32 cellular contexts compared by ENCODE assay signal in genomic region chrX:109735241-109735744, GRCh38. TPM values are rescaled to one million over a fixed set of nuclear protein-coding genes. Genes with fewer than 3 reads are reported as not detected.
DNase-seq lines count a peak whose midpoint lies in the region; ATAC-seq, FAIRE-seq and TF ChIP-seq lines count a peak whose summit lies in the region.
"Had no signal": no experiment of that assay in that cellular context is flagged by ENCODE, and none has a peak within 500 bp of the region (broad histone marks: within the 10 kb centered on the region; RNA-seq: fewer than 3 reads in every experiment).

No MANE protein-coding gene starts in this region.

- TF ChIP-seq CTCF in HepG2 (CRISPR knock-in tag; IDR thresholded peaks at IDR 0.05) (no peak), right lobe of liver (IDR thresholded peaks at IDR 0.05) (no peak), MCF 10A (IDR thresholded peaks at IDR 0.05; ENCODE audit: unreplicated experiment) (no peak), nephron progenitor cell (IDR thresholded peaks at IDR 0.05) (no peak), upper lobe of left lung (IDR thresholded peaks at IDR 0.05) (no peak), A673 (conservative IDR thresholded peaks at IDR 0.05; ENCODE audit: low read depth, low read length) (no peak)

- H3K27ac Mint-ChIP-seq in MCF 10A (ENCODE audit: low read depth, unreplicated experiment) (peak overlapping the region; percentile 50), nephron progenitor cell (peak overlapping the region; percentile 36)
- H3K27ac Mint-ChIP-seq: activated CD4-positive, alpha-beta T cell treated with anti-CD3 and anti-CD28 coated beads, Interleukin-2, amount 10 ng/mL, durations not matched to agents 7 days and 5 days; activated naive CD8-positive, alpha-beta T cell; stimulated activated naive CD8-positive, alpha-beta T cell treated with anti-CD3 and anti-CD28 coated beads, Interleukin-15, Interleukin-2, amounts not matched to agents 100 ng/mL and 50 ng/mL, for 24 hours had no signal

- no peaks in the 10 kb centered on the region for H4K20me1 ChIP-seq in HepG2 (ENCODE audit: insufficient read depth, low read length)

- in situ Hi-C loops in HepG2 (cut with HindIII; ENCODE audit: extremely low pct_ligation_motif_present, low pct_unique_long_range_greater_than_20kb), result loop anchor here (10.0 kb wide), 3 partner anchors 90 to 150 kb away; no protein-coding TSS in a partner anchor

- H3K9me3 ChIP-seq in HepG2 (ENCODE audit: low read length), result no peaks in the 10 kb centered on the region
- no peaks in the 10 kb centered on the region for H3K9me3 ChIP-seq in right lobe of liver
- no peaks in the 10 kb centered on the region for H3K9me3 ChIP-seq in upper lobe of left lung
- H3K9me3 ChIP-seq in A673 (ENCODE audit: low read depth, low read length, poor library complexity, severe bottlenecking), result no peaks in the 10 kb centered on the region
- H3K9me3 ChIP-seq: esophagus squamous epithelium had no signal

- WGBS in HepG2 (ENCODE audit: low lambda C conversion rate), result 78% methylated on average over 5 of the region's 5 CpGs
- WGBS in right lobe of liver (ENCODE audit: insufficient coverage, low coverage, low lambda C conversion rate, missing lambda C conversion rate), result 76% methylated on average over 5 of the region's 5 CpGs
- 62 to 65% methylated on average over 5 of the region's 5 CpGs for WGBS in upper lobe of left lung, 2 donors

- no peak for TF ChIP-seq EP300 in HepG2 (IDR thresholded peaks at IDR 0.05; ENCODE audit: low read depth in 2 of 2, low read length in 2 of 2)
- no peak for TF ChIP-seq EP300 in HepG2 (CRISPR knock-in tag; IDR thresholded peaks at IDR 0.05; ENCODE audit: borderline replicate concordance)
- TF ChIP-seq EP300 in upper lobe of left lung (IDR thresholded peaks at IDR 0.05), result no peak

- H3K27ac ChIP-seq in HepG2 (ENCODE audit: extremely low read length, insufficient read depth, low read length) (peak overlapping the region; percentile 33), right lobe of liver (no peak overlapping the region), upper lobe of left lung (peak overlapping the region in 3 of 4 donors; percentile 43 to 93 (median 51)), A673 (ENCODE audit: low read depth, low read length, poor library complexity, severe bottlenecking) (no peak overlapping the region)

- intact Hi-C loops in HepG2 (cut with micrococcal nuclease; ENCODE audit: unreplicated experiment), result no loop called here
- intact Hi-C loops in right lobe of liver (cut with DNase I), result no loop called here
- intact Hi-C loops in MCF 10A (cut with micrococcal nuclease), result no loop called here
- intact Hi-C loops in A673 (cut with micrococcal nuclease; ENCODE audit: unreplicated experiment), result no loop called here

- no peak for FAIRE-seq in HepG2 (lab: Jason Lieb, UNC)
- FAIRE-seq: A204.1, bronchial epithelial cell, GM12891, RCC 7860 had no signal

- TF ChIP-seq RAD21 in HepG2 (CRISPR knock-in tag; IDR thresholded peaks at IDR 0.05), result no peak

- H3K4me3 ChIP-seq in HepG2 (replicated peaks in 1 of 3; ENCODE audit: insufficient read depth in 1 of 3, low read depth in 2 of 3, low read length in 3 of 3) (no peak overlapping the region), right lobe of liver (no peak overlapping the region), upper lobe of left lung (no peak overlapping the region), A673 (ENCODE audit: low read depth, low read length, poor library complexity, severe bottlenecking) (no peak overlapping the region)
- H3K4me3 ChIP-seq: esophagus squamous epithelium, smooth muscle cell had no signal

- H3K4me2 ChIP-seq in HepG2 (ENCODE audit: low read depth, low read length), result no peak overlapping the region; the same call in 1 of the 2 replicates
- H3K4me2 ChIP-seq: smooth muscle cell had no signal

- H3K27me3 Mint-ChIP-seq in MCF 10A (ENCODE audit: insufficient read depth, unreplicated experiment) (peaks cover 46% of the 10 kb centered on the region), nephron progenitor cell (ENCODE audit: low read depth, poor library complexity) (no peaks in the 10 kb centered on the region)
- H3K27me3 Mint-ChIP-seq: activated CD4-positive, alpha-beta T cell treated with anti-CD3 and anti-CD28 coated beads, Interleukin-2, amount 10 ng/mL, durations not matched to agents 7 days and 5 days; activated naive CD8-positive, alpha-beta T cell; naive thymus-derived CD4-positive, alpha-beta T cell; stimulated activated naive CD8-positive, alpha-beta T cell treated with anti-CD3 and anti-CD28 coated beads, Interleukin-15, Interleukin-2, amounts not matched to agents 100 ng/mL and 50 ng/mL, for 24 hours had no signal

- CTCF ChIA-PET in HepG2 (lab: Yijun Ruan, JAX; ENCODE audit: low intra/inter-chr PET ratio, low total read pairs) (no interaction called here), MCF 10A (lab: Yijun Ruan, JAX) (interaction anchor here (0.6 to 2.5 kb wide), 5 partner anchors 21 to 216 kb away, joined by 3 to 9 read pairs (median 4); no protein-coding TSS in a partner anchor), A673 (lab: Charles Lee) (no interaction called here)

- no TSS peak for BruUV-seq in HepG2 (replicated peaks; lab: Mats Ljungman, UMichigan)
- BruUV-seq in MCF 10A (replicated peaks; lab: Mats Ljungman, UMichigan), result no TSS peak
- BruUV-seq in A673 (replicated peaks; lab: Mats Ljungman, UMichigan), result no TSS peak

- H3K27me3 ChIP-seq in HepG2 (ENCODE audit: control insufficient read depth in 1 of 2, insufficient read depth in 2 of 2, low read length in 2 of 2) (no peaks in the 10 kb centered on the region; a peak in 1 of 5 replicates), right lobe of liver (no peaks in the 10 kb centered on the region), upper lobe of left lung (no peaks in the 10 kb centered on the region), A673 (replicated peaks; ENCODE audit: insufficient read depth, low read depth, low read length, poor library complexity) (no peaks in the 10 kb centered on the region)
- H3K27me3 ChIP-seq: esophagus squamous epithelium had no signal

- DNase-seq in HepG2 (ENCODE audit: low spot score) (no peak), right lobe of liver (no peak), MCF 10A (ENCODE audit: unreplicated experiment) (peak; percentile 38), nephron progenitor cell (no peak), upper lobe of left lung (no peak), left lobe of liver (ENCODE audit: low spot score) (no peak), A673 (ENCODE audit: low spot score) (no peak)
- DNase-seq: activated CD4-positive, alpha-beta T cell treated with anti-CD3 and anti-CD28 coated beads, Interleukin-2, amount 10 ng/mL, durations not matched to agents 7 days and 5 days; activated effector memory CD4-positive, alpha-beta T cell treated with anti-CD3 and anti-CD28 coated beads, Interleukin-2, amount 50 U/mL, for 16 hours; activated T-cell treated with anti-CD3 and anti-CD28 coated beads, Interleukin-2, amount 50 U/mL, for 1 hour; anterior cingulate cortex; DMS153; esophagus squamous epithelium; H7; Karpas-422; midbrain; naive thymus-derived CD4-positive, alpha-beta T cell; NCI-H1048; NCI-H1694; NCI-H446 treated with DMSO at 0.1 percent for 48 hours; NCI-H774; retina; SIG-M5; SW 1271 had no signal

- H3K4me1 ChIP-seq in HepG2 (ENCODE audit: insufficient read depth, low read length) (peaks cover 65% of the 10 kb centered on the region), right lobe of liver (peaks cover 0 to 11% (median 3%) of the 10 kb centered on the region in 4 donors), upper lobe of left lung (no peaks in the 10 kb centered on the region), A673 (ENCODE audit: insufficient read depth, low read length, poor library complexity, severe bottlenecking) (peaks cover 10% of the 10 kb centered on the region)

- peaks cover 57% of the 10 kb centered on the region for H3K79me2 ChIP-seq in HepG2 (ENCODE audit: insufficient read depth, low read length)

- H2AFZ ChIP-seq in HepG2 (ENCODE audit: low read length), result no peak overlapping the region

- peaks cover 20% of the 10 kb centered on the region for H3K4me1 Mint-ChIP-seq in MCF 10A (ENCODE audit: insufficient read depth, unreplicated experiment)
- H3K4me1 Mint-ChIP-seq in nephron progenitor cell, result peaks cover 43% of the 10 kb centered on the region

- no peaks in the 10 kb centered on the region for H3K9me3 Mint-ChIP-seq in MCF 10A (ENCODE audit: unreplicated experiment)
- H3K9me3 Mint-ChIP-seq in nephron progenitor cell, result peaks cover 6% of the 10 kb centered on the region
- H3K9me3 Mint-ChIP-seq: activated CD4-positive, alpha-beta T cell treated with anti-CD3 and anti-CD28 coated beads, Interleukin-2, amount 10 ng/mL, durations not matched to agents 7 days and 5 days; naive thymus-derived CD4-positive, alpha-beta T cell; stimulated activated naive CD8-positive, alpha-beta T cell treated with anti-CD3 and anti-CD28 coated beads, Interleukin-15, Interleukin-2, amounts not matched to agents 100 ng/mL and 50 ng/mL, for 24 hours had no signal

- peaks cover 7% of the 10 kb centered on the region for H3K36me3 Mint-ChIP-seq in MCF 10A (ENCODE audit: insufficient read depth, unreplicated experiment)
- peaks cover 5% of the 10 kb centered on the region for H3K36me3 Mint-ChIP-seq in nephron progenitor cell (ENCODE audit: low read depth)

- TF ChIP-seq POLR2A in HepG2 (IDR thresholded peaks at IDR 0.05; ENCODE audit: insufficient read depth in 1 of 2, low read depth in 2 of 2, low read length in 2 of 2), result no peak
- no peak for TF ChIP-seq POLR2A in right lobe of liver (IDR thresholded peaks at IDR 0.05)
- no peak for TF ChIP-seq POLR2A in upper lobe of left lung (IDR thresholded peaks at IDR 0.05)

- no peaks in the 10 kb centered on the region for H3K36me3 ChIP-seq in HepG2 (replicated peaks in 1 of 2; ENCODE audit: control insufficient read depth in 1 of 2, insufficient read depth in 2 of 2, low read length in 2 of 2)
- H3K36me3 ChIP-seq in right lobe of liver, result no peaks in the 10 kb centered on the region
- H3K36me3 ChIP-seq in upper lobe of left lung, result no peaks in the 10 kb centered on the region
- H3K36me3 ChIP-seq in A673 (ENCODE audit: insufficient read depth, low read length, poor library complexity, severe bottlenecking), result no peaks in the 10 kb centered on the region
- H3K36me3 ChIP-seq: esophagus squamous epithelium had no signal

- H3K4me3 Mint-ChIP-seq in MCF 10A (ENCODE audit: unreplicated experiment), result no peak overlapping the region
- no peak overlapping the region for H3K4me3 Mint-ChIP-seq in nephron progenitor cell
- H3K4me3 Mint-ChIP-seq: activated CD4-positive, alpha-beta T cell treated with anti-CD3 and anti-CD28 coated beads, Interleukin-2, amount 10 ng/mL, durations not matched to agents 7 days and 5 days; activated naive CD8-positive, alpha-beta T cell; stimulated activated naive CD8-positive, alpha-beta T cell treated with anti-CD3 and anti-CD28 coated beads, Interleukin-15, Interleukin-2, amounts not matched to agents 100 ng/mL and 50 ng/mL, for 24 hours had no signal

- POLR2A ChIA-PET in HepG2 (lab: Yijun Ruan, JAX), result interaction anchor here (1.2 kb wide), 1 partner anchor 87 kb away, joined by 5 read pairs; no protein-coding TSS in a partner anchor
- POLR2A ChIA-PET in MCF 10A (lab: Yijun Ruan, JAX), result interaction anchor here (0.5 to 5.2 kb wide), 14 partner anchors 10 to 198 kb away, joined by 3 to 42 read pairs (median 4); no protein-coding TSS in a partner anchor
- POLR2A ChIA-PET in A673 (lab: Charles Lee; ENCODE audit: low non-redundant PET), result no interaction called here

- ATAC-seq in HepG2, result no peak
- no peak for ATAC-seq in right lobe of liver
- no peak for ATAC-seq in upper lobe of left lung (ENCODE audit: low FRiP score in 2 of 2)
- ATAC-seq in left lobe of liver, result no peak
- no peak for ATAC-seq in HG03108 (IDR thresholded peaks at IDR 0.05; ENCODE audit: unreplicated experiment)
- ATAC-seq: naive thymus-derived CD4-positive, alpha-beta T cell had no signal

- H3K9ac ChIP-seq in HepG2 (ENCODE audit: insufficient read depth, low read depth, low read length), result no peak overlapping the region; the same call in 1 of the 2 replicates

RNA-seq across cellular contexts. Expression of gene ACSL4, which starts 2.2 kb away (rescaled TPM):
- total RNA-seq in HepG2 (2016; rRNA removed; fragmentation: Illumina TruSeq; extraction: Trizol) (316 and 521 TPM in 2 replicates), right lobe of liver (10 to 100 TPM in 2 of 6 experiments, 1 to 10 TPM in 4; 1.8 to 76.7 (median 5.3) TPM), MCF 10A (2022) (48.0 and 70.1 TPM in 2 replicates), upper lobe of left lung (100 to 1,000 TPM in 3 of 6 donors, 10 to 100 TPM in 3; 53.2 to 156 (median 106) TPM), left lobe of liver (2.5 TPM), A673 (2021) (48.3 and 59.7 TPM in 2 replicates)
- 26.7 and 28.6 TPM in 2 replicates for total RNA-seq in HepG2 (2016; cell fraction: cytosol; rRNA removed; fragmentation: Illumina TruSeq; extraction: Trizol; ENCODE audit: low read depth)
- 304 and 484 TPM in 2 replicates for total RNA-seq in HepG2 (2016; cell fraction: insoluble cytoplasmic fraction; rRNA removed; fragmentation: Illumina TruSeq; extraction: Trizol)
- 83.2 and 99.0 TPM in 2 replicates for total RNA-seq in HepG2 (2016; cell fraction: membrane; rRNA removed; fragmentation: Illumina TruSeq; extraction: Trizol)
- 195 and 201 TPM in 2 replicates for total RNA-seq in HepG2 (2016; cell fraction: nucleus; rRNA removed; fragmentation: Illumina TruSeq; extraction: Trizol)
- 176 and 207 TPM in 2 replicates for polyA plus RNA-seq in HepG2 (2011; rRNA removed)
- 107 and 171 TPM in 2 replicates for polyA plus RNA-seq in HepG2 (2011; cell fraction: cytosol; rRNA removed)
- 84.2 and 108 TPM in 2 replicates for polyA plus RNA-seq in HepG2 (2011; cell fraction: nucleus; rRNA removed)
- 293 and 329 TPM in 2 replicates for polyA plus RNA-seq in HepG2 (2012)
- 5.7 and 7.1 TPM in 2 replicates for polyA plus RNA-seq in HepG2 (2016; cell fraction: cytosol; fragmentation: Illumina TruSeq; extraction: Trizol; ENCODE audit: low read depth)
- polyA plus RNA-seq in HepG2 (2016; cell fraction: insoluble cytoplasmic fraction; fragmentation: Illumina TruSeq; extraction: Trizol; ENCODE audit: low read depth), result 281 and 310 TPM in 2 replicates
- 26.0 and 28.9 TPM in 2 replicates for polyA plus RNA-seq in HepG2 (2016; cell fraction: membrane; fragmentation: Illumina TruSeq; extraction: Trizol; ENCODE audit: low read depth)
- polyA plus RNA-seq in HepG2 (2016; cell fraction: nucleus; fragmentation: Illumina TruSeq; extraction: Trizol; ENCODE audit: insufficient read depth, low read depth), result 191 and 192 TPM in 2 replicates
- polyA minus RNA-seq in HepG2 (2011; rRNA and poly(A)+ RNA removed; ENCODE audit: low replicate concordance), result 51.4 and 478 TPM in 2 replicates
- 475 and 658 TPM in 2 replicates for polyA minus RNA-seq in HepG2 (2011; cell fraction: cytosol; rRNA and poly(A)+ RNA removed)
- polyA minus RNA-seq in HepG2 (2011; cell fraction: nucleus; rRNA and poly(A)+ RNA removed), result 386 and 495 TPM in 2 replicates

Comparison
In these comparisons a context has a peak if more than half of its experiments do, and no peak if none do; other contexts are left out.
1. H3K27ac ChIP-seq: peak in HepG2 (single experiment) and upper lobe of left lung (3 of 4); none in right lobe of liver (0 of 3) and A673 (single experiment).